In genomic region chr21:16085436-16085835, GRCh38 we compare ENCODE assay signal across 16 cellular contexts.
DNase-seq lines count a peak whose midpoint lies in the region; ATAC-seq, FAIRE-seq and TF ChIP-seq lines count a peak whose summit lies in the region.
"Had no signal": no experiment of that assay in that cellular context is flagged by ENCODE, and none has a peak within 500 bp of the region (broad histone marks: within the 10 kb centered on the region; RNA-seq: fewer than 3 reads in every experiment).

No MANE protein-coding gene starts in this region.

- DNase-seq in EL (peak; percentile 38), SJCRH30 (peak in 1 of 2 experiments; percentile 35), frontal cortex (ENCODE audit: low spot score in 2 of 2) (no peak), GM12891 (ENCODE audit: insufficient read length, low spot score) (no peak), COLO668 (lab: John Stamatoyannopoulos, UW; ENCODE audit: unreplicated experiment) (no peak), COLO829 (ENCODE audit: low spot score) (no peak)
- DNase-seq: activated CD4-positive, CD25-positive, alpha-beta regulatory T cell treated with anti-CD3 and anti-CD28 coated beads, Interleukin-2, amount 50 U/mL, for 72 hours; DMS53; H9; NCI-H1436; NCI-H510A treated with DMSO at 0.1 percent for 48 hours; small intestine had no signal

- H3K4me3 ChIP-seq in SJCRH30 (peak overlapping the region; percentile 12), skeletal muscle satellite cell (ENCODE audit: low read length) (peak overlapping the region; percentile 50)

- H3K27ac ChIP-seq in SJCRH30 = peak overlapping the region; percentile 13
- H3K27ac ChIP-seq: epithelial cell of prostate, KMS-11 had no signal

- TF ChIP-seq POLR2A in GM12891 (IDR thresholded peaks at IDR 0.05; ENCODE audit: low read depth, low read length) = no peak

- FAIRE-seq in frontal cortex (lab: Jason Lieb, UNC) (peak; percentile 53), GM12891 (lab: Jason Lieb, UNC) (no peak)
- FAIRE-seq: small intestine had no signal

- H3K9me3 ChIP-seq in SJCRH30 (replicated peaks) = no peaks in the 10 kb centered on the region
- no peaks in the 10 kb centered on the region for H3K9me3 ChIP-seq in skeletal muscle satellite cell (replicated peaks; ENCODE audit: low read length)

- peak overlapping the region; percentile 75 for H3K4me2 ChIP-seq in skeletal muscle satellite cell (ENCODE audit: low read length)
- H3K4me2 ChIP-seq: KMS-11 had no signal

- peak overlapping the region; percentile 77 for H3K9ac ChIP-seq in skeletal muscle satellite cell (ENCODE audit: low read depth, low read length)
- H3K9ac ChIP-seq: KMS-11 had no signal

- no peak for ATAC-seq in GM21526 (IDR thresholded peaks at IDR 0.05; ENCODE audit: low FRiP score, unreplicated experiment)

- H3K36me3 ChIP-seq in SJCRH30 (no peaks in the 10 kb centered on the region), skeletal muscle satellite cell (ENCODE audit: insufficient read depth, low read length) (no peaks in the 10 kb centered on the region)

- H3K4me1 ChIP-seq in SJCRH30 (peaks cover 5% of the 10 kb centered on the region; the same call in 1 of the 2 replicates), skeletal muscle satellite cell (ENCODE audit: control insufficient read depth, insufficient read depth, low read length) (peaks cover 26% of the 10 kb centered on the region)

- H3K27me3 ChIP-seq in SJCRH30 (no peaks in the 10 kb centered on the region), skeletal muscle satellite cell (ENCODE audit: control insufficient read depth, insufficient read depth, low read length) (no peaks in the 10 kb centered on the region)

TF ChIP-seq in GM12891, 5 proteins besides CTCF, POLR2A, EP300 and RAD21:
- TF ChIP-seq SPI1 (IDR thresholded peaks at IDR 0.05; ENCODE audit: low read depth, low read length) = no peak
- no peak for TF ChIP-seq POLR2AphosphoS5 (IDR thresholded peaks at IDR 0.05; ENCODE audit: low read depth, low read length)
- TF ChIP-seq POU2F2 (IDR thresholded peaks at IDR 0.05; ENCODE audit: low read depth, low read length) = no peak
- TF ChIP-seq TAF1 (IDR thresholded peaks at IDR 0.05; ENCODE audit: low read depth, low read length) = no peak
- TF ChIP-seq PAX5 (IDR thresholded peaks at IDR 0.05; ENCODE audit: insufficient read depth, low read length, severe bottlenecking) = no peak
